10 cellular contexts compared by ENCODE assay signal in genomic region chr1:94803517-94804441, GRCh38. TPM values are rescaled to one million over a fixed set of nuclear protein-coding genes. Genes with fewer than 3 reads are reported as not detected.
DNase-seq lines count a peak whose midpoint lies in the region; ATAC-seq, FAIRE-seq and TF ChIP-seq lines count a peak whose summit lies in the region.
"Had no signal": no experiment of that assay in that cellular context is flagged by ENCODE, and none has a peak within 500 bp of the region (broad histone marks: within the 10 kb centered on the region; RNA-seq: fewer than 3 reads in every experiment).

No MANE protein-coding gene starts in this region.

- intact Hi-C loops in head of caudate nucleus (cut with DNase I) (no loop called here), pancreas (cut with DNase I) (loop anchor here in 1 of 3 donors (10.0 kb wide), 1 partner anchor 319 kb away; no protein-coding TSS in a partner anchor)

- H3K36me3 Mint-ChIP-seq in activated CD8-positive, alpha-beta memory T cell treated with anti-CD3 and anti-CD28 coated beads, Interleukin-2, amount 10 ng/mL, durations not matched to agents 7 days and 5 days: no peaks in the 10 kb centered on the region

- H3K9me3 ChIP-seq in SJCRH30 (replicated peaks): no peaks in the 10 kb centered on the region
- H3K9me3 ChIP-seq in pancreas: no peaks in the 10 kb centered on the region
- no peaks in the 10 kb centered on the region for H3K9me3 ChIP-seq in WERI-Rb-1 (ENCODE audit: severe bottlenecking)

- no peaks in the 10 kb centered on the region for H3K9me3 Mint-ChIP-seq in activated CD8-positive, alpha-beta memory T cell treated with anti-CD3 and anti-CD28 coated beads, Interleukin-2, amount 10 ng/mL, durations not matched to agents 7 days and 5 days (ENCODE audit: low read depth)

- TF ChIP-seq CTCF in pancreas (IDR thresholded peaks at IDR 0.05) (no peak), WERI-Rb-1 (IDR thresholded peaks at IDR 0.05; ENCODE audit: low read depth, low read length) (no peak)

- H3K36me3 ChIP-seq in SJCRH30: no peaks in the 10 kb centered on the region
- H3K36me3 ChIP-seq in pancreas: no peaks in the 10 kb centered on the region
- H3K36me3 ChIP-seq in WERI-Rb-1: no peaks in the 10 kb centered on the region

- H3K4me3 ChIP-seq in SJCRH30: peak overlapping the region; percentile 19
- H3K4me3 ChIP-seq in pancreas: no peak overlapping the region
- H3K4me3 ChIP-seq in WERI-Rb-1 (ENCODE audit: low read depth, low read length): no peak overlapping the region

- H3K4me3 Mint-ChIP-seq in activated CD8-positive, alpha-beta memory T cell treated with anti-CD3 and anti-CD28 coated beads, Interleukin-2, amount 10 ng/mL, durations not matched to agents 7 days and 5 days: no peak overlapping the region

- FAIRE-seq in pancreas (lab: Jason Lieb, UNC): no peak

- WGBS in pancreas, 2 donors: 34 to 41% methylated on average over 8 of the region's 8 CpGs

- peak; percentile 15 for DNase-seq in DMS 273 treated with DMSO at 0.1 percent for 48 hours (lab: John Stamatoyannopoulos, UW)
- DNase-seq in SJCRH30: peak; percentile 94 to 98
- peak in 41 of 42 donors; percentile 27 to 86 (median 68) for DNase-seq in head of caudate nucleus
- peak in 1 of 6 donors; percentile 27 for DNase-seq in pancreas
- DNase-seq in WERI-Rb-1: no peak
- DNase-seq in MV-4-11 (lab: John Stamatoyannopoulos, UW): no peak
- DNase-seq in activated CD8-positive, alpha-beta memory T cell treated with anti-CD3 and anti-CD28 coated beads, Interleukin-2, amount 10 ng/mL, durations not matched to agents 7 days and 5 days: no peak
- DNase-seq: cerebellar nuclear complex; stimulated activated CD4-positive, alpha-beta T cell treated with anti-CD3 and anti-CD28 coated beads, Interleukin-4, amount 100 ng/mL, for 24 hours had no signal

- H3K27me3 ChIP-seq in SJCRH30 (no peaks in the 10 kb centered on the region), pancreas (no peaks in the 10 kb centered on the region), WERI-Rb-1 (ENCODE audit: insufficient read depth, low read depth, severe bottlenecking) (no peaks in the 10 kb centered on the region)

- no peak overlapping the region for H3K27ac Mint-ChIP-seq in activated CD8-positive, alpha-beta memory T cell treated with anti-CD3 and anti-CD28 coated beads, Interleukin-2, amount 10 ng/mL, durations not matched to agents 7 days and 5 days

- H3K27ac ChIP-seq in SJCRH30 (peak overlapping the region; percentile 94), pancreas (peak overlapping the region; percentile 3 to 65 (median 46)), WERI-Rb-1 (no peak overlapping the region)

- ATAC-seq in pancreas (peak in 3 of 4 donors; percentile 47 to 67 (median 58)), HG03354 (IDR thresholded peaks at IDR 0.05; ENCODE audit: poor library complexity, severe bottlenecking, unreplicated experiment) (no peak)
- ATAC-seq in activated CD8-positive, alpha-beta memory T cell treated with anti-CD3 and anti-CD28 coated beads, Interleukin-2, amount 10 ng/mL, durations not matched to agents 7 days and 5 days: no peak

- H3K4me1 ChIP-seq in SJCRH30: peaks cover 31% of the 10 kb centered on the region
- H3K4me1 ChIP-seq in pancreas: peaks cover 16 to 54% (median 29%) of the 10 kb centered on the region in 3 donors

- peaks cover 20% of the 10 kb centered on the region for H3K4me1 Mint-ChIP-seq in activated CD8-positive, alpha-beta memory T cell treated with anti-CD3 and anti-CD28 coated beads, Interleukin-2, amount 10 ng/mL, durations not matched to agents 7 days and 5 days

- H3K27me3 Mint-ChIP-seq in activated CD8-positive, alpha-beta memory T cell treated with anti-CD3 and anti-CD28 coated beads, Interleukin-2, amount 10 ng/mL, durations not matched to agents 7 days and 5 days: peaks cover 14% of the 10 kb centered on the region

- CTCF ChIA-PET in activated CD8-positive, alpha-beta memory T cell treated with anti-CD3 and anti-CD28 coated beads, Interleukin-2, amount 10 ng/mL, durations not matched to agents 7 days and 5 days (lab: Charles Lee): interaction anchor here (0.8 to 5.6 kb wide), 6 partner anchors 64 to 758 kb away, joined by 3 to 47 read pairs (median 8); no protein-coding TSS in a partner anchor

RNA-seq across cellular contexts. Expression of gene SLC44A3, which starts 16.4 kb away (rescaled TPM):
- total RNA-seq in SJCRH30 (2014; rRNA removed; shearing (Covaris generic)): 0.10 TPM in 1 of 2 replicates, not detected in the other
- 10 to 100 TPM; 17.3 to 52.5 (median 24.4) TPM for total RNA-seq in pancreas
- 10 to 100 TPM; 13.0 to 22.6 TPM for polyA plus RNA-seq in pancreas
- total RNA-seq in activated CD8-positive, alpha-beta memory T cell treated with anti-CD3 and anti-CD28 coated beads, Interleukin-2, amount 10 ng/mL, durations not matched to agents 7 days and 5 days: not detected

Comparison
In these comparisons a context has a peak if more than half of its experiments do, and no peak if none do; other contexts are left out.
1. DNase-seq: peak in DMS 273 treated with DMSO at 0.1 percent for 48 hours (single experiment), SJCRH30 (2 of 2) and head of caudate nucleus (41 of 42); none in WERI-Rb-1 (single experiment), MV-4-11 (single experiment) and activated CD8-positive, alpha-beta memory T cell treated with anti-CD3 and anti-CD28 coated beads, Interleukin-2, amount 10 ng/mL, durations not matched to agents 7 days and 5 days (single experiment).
2. ATAC-seq: peak in pancreas (3 of 4); none in activated CD8-positive, alpha-beta memory T cell treated with anti-CD3 and anti-CD28 coated beads, Interleukin-2, amount 10 ng/mL, durations not matched to agents 7 days and 5 days (single experiment) and HG03354 (single experiment).
3. RNA of gene SLC44A3, which starts 16.4 kb away (total RNA-seq): 17.3 to 52.5 TPM in pancreas; not detected in activated CD8-positive, alpha-beta memory T cell treated with anti-CD3 and anti-CD28 coated beads, Interleukin-2, amount 10 ng/mL, durations not matched to agents 7 days and 5 days and 0.10 TPM in SJCRH30; every median in the first group is over 10 times any median in the second.